8 cellular contexts compared by ENCODE assay signal in the genomic region with DNA sequence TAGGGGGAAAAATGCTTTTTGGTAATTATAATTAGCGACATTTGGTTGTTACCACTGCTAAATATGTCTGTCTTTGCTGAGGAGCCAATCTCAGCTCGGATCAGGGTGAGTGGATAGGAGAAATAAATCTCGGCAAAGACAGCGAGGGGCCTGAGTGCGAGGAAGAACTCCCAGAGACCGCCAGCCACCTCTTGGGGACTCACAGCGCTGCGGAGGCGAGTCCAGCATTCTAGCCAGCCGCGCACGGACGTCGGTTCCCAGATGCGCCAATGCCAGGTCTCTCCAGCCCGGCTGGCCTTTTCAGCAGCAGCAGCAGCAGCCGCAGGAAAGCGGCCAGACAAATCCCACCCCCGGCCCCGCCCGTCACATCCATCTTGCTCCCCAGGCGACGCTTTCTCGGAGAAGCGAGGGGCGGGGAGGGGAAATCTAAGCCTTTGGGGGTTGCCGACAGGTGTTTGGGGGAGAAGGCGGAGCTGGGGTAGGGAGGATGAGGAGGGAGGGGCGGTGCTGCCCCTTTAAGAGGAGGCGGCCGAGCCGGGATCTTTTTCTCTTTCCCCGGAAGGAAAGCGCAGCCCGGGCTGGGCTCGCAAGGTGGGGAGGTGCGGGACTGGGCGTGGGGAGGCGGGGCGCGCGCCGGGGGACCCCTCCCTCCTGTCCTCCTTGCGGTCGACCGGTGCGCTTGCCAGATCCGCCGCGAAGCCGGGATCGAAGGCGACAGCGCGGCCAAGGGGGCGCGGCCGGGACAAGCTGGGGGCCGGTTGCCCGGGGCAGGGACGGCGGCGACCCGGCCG. TPM values are rescaled to one million over a fixed set of nuclear protein-coding genes. Genes with fewer than 3 reads are reported as not detected.
DNase-seq lines count a peak whose midpoint lies in the region; ATAC-seq and TF ChIP-seq lines count a peak whose summit lies in the region.

A gene (plus strand): TSS at position 685 of the 791 bp plus-strand sequence. CDS start 330 bp downstream, outside the sequence.

- ATAC-seq in HG03135 (IDR thresholded peaks at IDR 0.05; ENCODE audit: unreplicated experiment), result no peak

- no peaks in the 10 kb centered on the region for H3K27me3 ChIP-seq in layer of hippocampus (ENCODE audit: control insufficient read depth, insufficient read depth, low read length)

- peaks cover 2% of the 10 kb centered on the region for H3K36me3 Mint-ChIP-seq in activated CD4-positive, alpha-beta T cell treated with anti-CD3 and anti-CD28 coated beads, Interleukin-2, amount 10 ng/mL, durations not matched to agents 24 days and 14 days (ENCODE audit: low read depth)

- H3K27me3 Mint-ChIP-seq in activated CD4-positive, alpha-beta T cell treated with anti-CD3 and anti-CD28 coated beads, Interleukin-2, amount 10 ng/mL, durations not matched to agents 24 days and 14 days, result peaks cover 3% of the 10 kb centered on the region

- peak within 1 kb of the TSS; percentile 97 for H3K4me3 ChIP-seq in coronary artery

- peak within 1 kb of the TSS; percentile 89 for H3K27ac Mint-ChIP-seq in activated CD4-positive, alpha-beta T cell treated with anti-CD3 and anti-CD28 coated beads, Interleukin-2, amount 10 ng/mL, durations not matched to agents 24 days and 14 days

- TF ChIP-seq CTCF in coronary artery (IDR thresholded peaks at IDR 0.05), result no peak

- peak within 1 kb of the TSS; percentile 96 for H3K4me3 Mint-ChIP-seq in activated CD4-positive, alpha-beta T cell treated with anti-CD3 and anti-CD28 coated beads, Interleukin-2, amount 10 ng/mL, durations not matched to agents 24 days and 14 days

- H3K9me3 Mint-ChIP-seq in activated CD4-positive, alpha-beta T cell treated with anti-CD3 and anti-CD28 coated beads, Interleukin-2, amount 10 ng/mL, durations not matched to agents 24 days and 14 days, result no peaks in the 10 kb centered on the region

- intact Hi-C loops in activated CD4-positive, alpha-beta T cell treated with anti-CD3 and anti-CD28 coated beads, Interleukin-2, amount 10 ng/mL, durations not matched to agents 24 days and 14 days (cut with micrococcal nuclease), result loop anchor here (1.0 to 2.0 kb wide), 3 partner anchors 28 to 39 kb away; a partner anchor contains a TSS

- DNase-seq in CMK (ENCODE audit: low read depth) (peak; percentile 35), HCEC 1CT (peak; percentile 86), NCI-H2171 treated with DMSO at 0.1 percent for 48 hours (lab: John Stamatoyannopoulos, UW) (peak; percentile 86), coronary artery (ENCODE audit: low spot score) (peak; percentile 92)
- DNase-seq in activated CD4-positive, alpha-beta T cell treated with anti-CD3 and anti-CD28 coated beads, Interleukin-2, amount 10 ng/mL, durations not matched to agents 24 days and 14 days, result peak; percentile 92
- peak; percentile 18 to 62 (median 30) for DNase-seq in stimulated activated CD4-positive, alpha-beta T cell treated with anti-CD3 and anti-CD28 coated beads, Interleukin-1b, Interleukin-23, amount 100 ng/mL, for 24 hours (ENCODE audit: low read depth in 4 of 4, low spot score in 1 of 4)

- H3K27ac ChIP-seq in coronary artery (peak within 1 kb of the TSS; percentile 95 to 99), layer of hippocampus (ENCODE audit: low read depth, low read length) (peak within 1 kb of the TSS; percentile 75)

- H3K4me1 Mint-ChIP-seq in activated CD4-positive, alpha-beta T cell treated with anti-CD3 and anti-CD28 coated beads, Interleukin-2, amount 10 ng/mL, durations not matched to agents 24 days and 14 days, result peaks cover 42% of the 10 kb centered on the region

RNA-seq across cellular contexts. Expression of the gene that starts here (rescaled TPM):
- total RNA-seq in activated CD4-positive, alpha-beta T cell treated with anti-CD3 and anti-CD28 coated beads, Interleukin-2, amount 10 ng/mL, durations not matched to agents 24 days and 14 days, result 14.5 and 15.0 TPM in 2 replicates

Comparison
In these comparisons a context has a peak if more than half of its experiments do, and no peak if none do; other contexts are left out.
1. DNase-seq: peak in every context shown above with its lines; median percentile 92 in activated CD4-positive, alpha-beta T cell treated with anti-CD3 and anti-CD28 coated beads, Interleukin-2, amount 10 ng/mL, durations not matched to agents 24 days and 14 days; 92 in coronary artery; 86 in HCEC 1CT; 86 in NCI-H2171 treated with DMSO at 0.1 percent for 48 hours; 35 in CMK; 30 in stimulated activated CD4-positive, alpha-beta T cell treated with anti-CD3 and anti-CD28 coated beads, Interleukin-1b, Interleukin-23, amount 100 ng/mL, for 24 hours.